8 cellular contexts compared by ENCODE assay signal in the genomic region with DNA sequence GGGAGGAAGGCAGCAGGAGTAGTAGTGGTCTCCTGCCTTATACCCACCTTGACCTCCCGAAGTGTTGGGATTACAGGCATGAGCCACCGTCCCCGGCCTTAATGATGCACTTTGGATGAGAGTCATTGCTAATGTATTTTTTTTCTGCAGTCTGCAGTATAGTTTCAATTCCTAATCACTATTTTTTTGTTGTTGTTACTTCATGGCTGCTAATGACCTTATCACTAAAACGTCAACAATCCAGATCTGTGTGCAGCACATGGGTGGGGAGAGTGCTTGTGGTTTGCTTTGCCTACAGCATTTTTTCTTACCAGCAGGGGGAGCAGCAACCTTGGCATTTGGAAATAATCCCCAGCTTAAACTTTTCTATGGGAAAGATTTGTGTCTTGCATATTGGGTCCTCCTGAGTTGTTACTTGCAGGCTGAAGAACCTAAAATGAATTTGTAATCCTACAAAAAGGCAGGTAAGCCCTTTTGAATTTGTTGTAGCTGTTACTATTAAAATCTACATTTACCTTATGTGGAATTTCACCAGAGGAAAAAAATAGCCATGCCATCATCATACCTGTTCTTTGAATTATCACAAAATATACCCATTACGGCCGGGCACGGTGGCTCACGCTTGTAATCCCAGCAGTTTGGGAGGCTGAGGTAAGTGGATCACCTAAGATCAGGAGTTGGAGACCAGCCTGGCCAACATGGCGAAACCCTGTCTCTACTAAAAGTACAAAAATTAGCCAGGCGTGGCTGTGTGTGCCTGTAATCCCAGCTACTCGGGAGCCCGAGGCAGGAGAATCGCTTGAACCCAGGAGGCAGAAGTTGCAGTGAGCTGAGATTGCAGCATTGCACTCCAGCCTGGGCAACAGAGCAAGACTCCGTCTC. TPM values are rescaled to one million over a fixed set of nuclear protein-coding genes. Genes with fewer than 3 reads are reported as not detected.
A peak's percentile ranks its signal among the peaks of the same experiment; 100 is the strongest.
DNase-seq lines count a peak whose midpoint lies in the region; ATAC-seq, FAIRE-seq and TF ChIP-seq lines count a peak whose summit lies in the region.

No MANE protein-coding gene starts in this region.

- H3K27me3 Mint-ChIP-seq in activated T-cell treated with anti-CD3 and anti-CD28 coated beads, Interleukin-2, amount 50 U/mL, for 72 hours (ENCODE audit: low read depth): no peaks in the 10 kb centered on the region

- H3K36me3 ChIP-seq in Panc1 (ENCODE audit: control insufficient read depth, insufficient read depth, low read length): no peaks in the 10 kb centered on the region
- no peaks in the 10 kb centered on the region for H3K36me3 ChIP-seq in thyroid gland

- DNase-seq in C1 segment of cervical spinal cord (lab: John Stamatoyannopoulos, UW) (peak in 10 of 14 donors; percentile 3 to 45 (median 16)), GM19239 (ENCODE audit: insufficient read length, low spot score) (peak; percentile 41), HS-5 (ENCODE audit: low read depth) (peak; percentile 24), Panc1 (ENCODE audit: low read depth, low spot score) (peak; percentile 65), fibroblast of pulmonary artery (ENCODE audit: low read depth) (peak; percentile 75), non-pigmented ciliary epithelial cell (ENCODE audit: low read depth) (peak; percentile 42), thyroid gland (peak; percentile 53 to 62)
- DNase-seq in activated T-cell treated with anti-CD3 and anti-CD28 coated beads, Interleukin-2, amount 50 U/mL, for 72 hours: peak; percentile 75 to 85

- intact Hi-C loops in Panc1 (cut with micrococcal nuclease; ENCODE audit: unreplicated experiment): loop anchor here (1.0 to 10.0 kb wide), 4 partner anchors 116 to 596 kb away; a partner anchor contains a TSS
- intact Hi-C loops in thyroid gland (cut with DNase I): loop anchor here (10.0 kb wide), 1 partner anchor 586 kb away; a partner anchor contains a TSS

- H3K4me3 Mint-ChIP-seq in activated T-cell treated with anti-CD3 and anti-CD28 coated beads, Interleukin-2, amount 50 U/mL, for 72 hours: peak overlapping the region in 1 of 2 donors; percentile 30

- ATAC-seq in Panc1: peak; percentile 93
- ATAC-seq in activated T-cell treated with anti-CD3 and anti-CD28 coated beads, Interleukin-2, amount 50 U/mL, for 72 hours (replicated peaks in 1 of 2): peak; percentile 42 to 44

- peak overlapping the region; percentile 47 for H3K27ac Mint-ChIP-seq in activated T-cell treated with anti-CD3 and anti-CD28 coated beads, Interleukin-2, amount 50 U/mL, for 72 hours

- in situ Hi-C loops in Panc1 (cut with HindIII; ENCODE audit: low pct_unique_long_range_greater_than_20kb, low sequenced_read_pairs): no loop called here

- H3K4me3 ChIP-seq in Panc1 (ENCODE audit: low read depth in 2 of 2, low read length in 2 of 2): no peak overlapping the region
- no peak overlapping the region for H3K4me3 ChIP-seq in fibroblast of pulmonary artery (replicated peaks; ENCODE audit: low read depth, low read length)
- H3K4me3 ChIP-seq in thyroid gland (replicated peaks in 1 of 3): no peak overlapping the region

- CTCF ChIA-PET in Panc1 (lab: Charles Lee): interaction anchor here (0.5 to 1.4 kb wide), 5 partner anchors 8 to 466 kb away, joined by 3 to 5 read pairs (median 4); no protein-coding TSS in a partner anchor

- FAIRE-seq in GM19239 (lab: Jason Lieb, UNC): peak; percentile 94

- TF ChIP-seq CTCF in Panc1 (IDR thresholded peaks at IDR 0.05): peak; percentile 91
- peak; percentile 98 for TF ChIP-seq CTCF in fibroblast of pulmonary artery (IDR thresholded peaks at IDR 0.05; ENCODE audit: low read length, missing control alignments)
- peak; percentile 59 to 86 (median 66) for TF ChIP-seq CTCF in thyroid gland (IDR thresholded peaks at IDR 0.05)

- H3K4me1 Mint-ChIP-seq in activated T-cell treated with anti-CD3 and anti-CD28 coated beads, Interleukin-2, amount 50 U/mL, for 72 hours (ENCODE audit: low read depth): peaks cover 65% of the 10 kb centered on the region

- BruUV-seq in Panc1 (replicated peaks; lab: Mats Ljungman, UMichigan): no TSS peak

- WGBS in thyroid gland, 2 donors: 67 to 69% methylated on average over 14 of the region's 14 CpGs

- H3K27me3 ChIP-seq in Panc1 (ENCODE audit: control insufficient read depth, insufficient read depth, low read length) (no peaks in the 10 kb centered on the region; the same call in none of the 2 replicates), thyroid gland (no peaks in the 10 kb centered on the region)

- H3K27ac ChIP-seq in Panc1 (ENCODE audit: low read length): no peak overlapping the region
- H3K27ac ChIP-seq in thyroid gland: no peak overlapping the region

- peaks cover 0 to under 1% of the 10 kb centered on the region in 2 donors for H3K36me3 Mint-ChIP-seq in activated T-cell treated with anti-CD3 and anti-CD28 coated beads, Interleukin-2, amount 50 U/mL, for 72 hours (ENCODE audit: insufficient read depth in 2 of 2)

- POLR2A ChIA-PET in Panc1 (lab: Charles Lee): interaction anchor here (0.6 to 0.7 kb wide), 3 partner anchors 85 to 420 kb away, joined by 4 to 7 read pairs (median 5); no protein-coding TSS in a partner anchor

- no peak for TF ChIP-seq POLR2A in thyroid gland (IDR thresholded peaks at IDR 0.05)

- H3K4me1 ChIP-seq in Panc1 (ENCODE audit: control insufficient read depth, insufficient read depth, low read length) (no peaks in the 10 kb centered on the region), thyroid gland (no peaks in the 10 kb centered on the region)

- no peaks in the 10 kb centered on the region for H3K9me3 ChIP-seq in Panc1 (ENCODE audit: control insufficient read depth, insufficient read depth, low read depth, low read length)
- H3K9me3 ChIP-seq in thyroid gland: no peaks in the 10 kb centered on the region

- no peaks in the 10 kb centered on the region for H3K9me3 Mint-ChIP-seq in activated T-cell treated with anti-CD3 and anti-CD28 coated beads, Interleukin-2, amount 50 U/mL, for 72 hours

RNA-seq across cellular contexts. Expression of a gene that starts 6.3 kb away (rescaled TPM):
- total RNA-seq in Panc1 (2021; ENCODE audit: unreplicated experiment) (9.9 TPM), thyroid gland (10 to 100 TPM; 12.9 to 19.8 (median 15.0) TPM)
- 6.5 TPM for polyA plus RNA-seq in Panc1 (2012; ENCODE audit: insufficient read length)
- 10 to 100 TPM; 12.7 to 16.7 TPM for total RNA-seq in activated T-cell treated with anti-CD3 and anti-CD28 coated beads, Interleukin-2, amount 50 U/mL, for 72 hours

RNA-seq across cellular contexts. Expression of a gene that starts 17.1 kb away (rescaled TPM):
- total RNA-seq in Panc1 (2021; ENCODE audit: unreplicated experiment) (not detected), thyroid gland (not detected)
- not detected for polyA plus RNA-seq in Panc1 (2012; ENCODE audit: insufficient read length)
- total RNA-seq in activated T-cell treated with anti-CD3 and anti-CD28 coated beads, Interleukin-2, amount 50 U/mL, for 72 hours: under 1 TPM; 0.22 to 0.39 TPM

RNA-seq across cellular contexts. Expression of a gene that starts 31.7 kb away (rescaled TPM):
- 0.26 TPM for total RNA-seq in Panc1 (2021; ENCODE audit: unreplicated experiment)
- polyA plus RNA-seq in Panc1 (2012; ENCODE audit: insufficient read length): 0.29 TPM
- 100 to 1,000 TPM; 289 to 314 TPM for total RNA-seq in activated T-cell treated with anti-CD3 and anti-CD28 coated beads, Interleukin-2, amount 50 U/mL, for 72 hours
- total RNA-seq in thyroid gland: 1 to 10 TPM; 1.7 to 3.6 (median 3.0) TPM

RNA-seq across cellular contexts. Expression of a gene that starts 40.1 kb away (rescaled TPM):
- not detected for total RNA-seq in Panc1 (2021; ENCODE audit: unreplicated experiment)
- 0.12 TPM for polyA plus RNA-seq in Panc1 (2012; ENCODE audit: insufficient read length)
- total RNA-seq in activated T-cell treated with anti-CD3 and anti-CD28 coated beads, Interleukin-2, amount 50 U/mL, for 72 hours: 10 to 100 TPM; 19.7 to 30.2 TPM
- total RNA-seq in thyroid gland: 1 to 10 TPM; 2.2 to 7.3 (median 3.5) TPM

Comparison
In these comparisons a context has a peak if more than half of its experiments do, and no peak if none do; other contexts are left out.
1. DNase-seq: peak in every context shown above with its lines; median percentile 80 in activated T-cell treated with anti-CD3 and anti-CD28 coated beads, Interleukin-2, amount 50 U/mL, for 72 hours; 75 in fibroblast of pulmonary artery; 65 in Panc1; 58 in thyroid gland; 42 in non-pigmented ciliary epithelial cell; 41 in GM19239; 24 in HS-5; 16 in C1 segment of cervical spinal cord.
2. RNA of a gene that starts 31.7 kb away (total RNA-seq): 289 to 314 TPM in activated T-cell treated with anti-CD3 and anti-CD28 coated beads, Interleukin-2, amount 50 U/mL, for 72 hours; 1.7 to 3.6 TPM in thyroid gland and 0.26 TPM in Panc1 (single experiment); every median in the first group is over 10 times any median in the second.
3. Peak in every context shown above with its lines, with median percentiles within 50 percentile points of each other: CTCF ChIP-seq.